Comparison of ENCODE assay signal across 31 cellular contexts in genomic region chr5:3140117-3140516, GRCh38.
"Had no signal": no experiment of that assay in that cellular context is flagged by ENCODE, and none has a peak within 500 bp of the region (broad histone marks: within the 10 kb centered on the region; RNA-seq: fewer than 3 reads in every experiment).

No MANE protein-coding gene starts in this region.

- H3K36me3 ChIP-seq: adrenal gland, brain microvascular endothelial cell, breast epithelium, WERI-Rb-1 had no signal

- H3K9me3 ChIP-seq: adrenal gland, body of pancreas, breast epithelium had no signal

- H3K27me3 ChIP-seq: adrenal gland, body of pancreas, brain microvascular endothelial cell, breast epithelium had no signal

- H3K4me3 ChIP-seq: adrenal gland, body of pancreas, breast epithelium had no signal

- ATAC-seq: activated CD4-positive, alpha-beta T cell treated with anti-CD3 and anti-CD28 coated beads for 36 hours; activated CD4-positive, CD25-positive, alpha-beta regulatory T cell treated with anti-CD3 and anti-CD28 coated beads, Interleukin-2, amount 50 U/mL, for 24 hours; activated CD8-positive, alpha-beta memory T cell treated with anti-CD3 and anti-CD28 coated beads, Interleukin-2, amount 10 ng/mL, durations not matched to agents 7 days and 5 days; activated CD8-positive, alpha-beta T cell treated with anti-CD3 and anti-CD28 coated beads, Interleukin-2, amount 10 ng/mL, durations not matched to agents 7 days and 5 days; activated naive CD4-positive, alpha-beta T cell treated with anti-CD3 and anti-CD28 coated beads, Interleukin-2, amount 50 U/mL, for 72 hours; body of pancreas; T-helper 17 cell had no signal

- H3K4me1 ChIP-seq: adrenal gland, body of pancreas, breast epithelium had no signal

- DNase-seq: activated CD4-positive, alpha-beta memory T cell treated with anti-CD3 and anti-CD28 coated beads, Interleukin-2, amount 10 ng/mL, durations not matched to agents 7 days and 5 days; activated CD4-positive, alpha-beta T cell treated with anti-CD3 and anti-CD28 coated beads for 1 hour; activated CD4-positive, alpha-beta T cell treated with anti-CD3 and anti-CD28 coated beads for 36 hours; activated CD4-positive, alpha-beta T cell treated with anti-CD3 and anti-CD28 coated beads for 48 hours; activated CD4-positive, alpha-beta T cell treated with anti-CD3 and anti-CD28 coated beads, Interleukin-2, amount 10 ng/mL, durations not matched to agents 7 days and 5 days; activated CD4-positive, alpha-beta T cell treated with anti-CD3 and anti-CD28 coated beads, Interleukin-2, amount 50 U/mL, for 48 hours; activated CD4-positive, CD25-positive, alpha-beta regulatory T cell; activated CD8-positive, alpha-beta memory T cell treated with anti-CD3 and anti-CD28 coated beads for 24 hours; activated CD8-positive, alpha-beta memory T cell treated with anti-CD3 and anti-CD28 coated beads, Interleukin-2, amount 10 ng/mL, durations not matched to agents 7 days and 5 days; activated CD8-positive, alpha-beta memory T cell treated with anti-CD3 and anti-CD28 coated beads, Interleukin-2, amount 50 U/mL, for 48 hours; activated CD8-positive, alpha-beta T cell treated with anti-CD3 and anti-CD28 coated beads, Interleukin-2, amount 10 ng/mL, durations not matched to agents 7 days and 5 days; activated effector memory CD4-positive, alpha-beta T cell treated with Interleukin-2 at 50 U/mL for 16 hours; activated gamma-delta T cell; activated naive CD4-positive, alpha-beta T cell treated with anti-CD3 and anti-CD28 coated beads for 36 hours; activated naive CD4-positive, alpha-beta T cell treated with anti-CD3 and anti-CD28 coated beads, Interleukin-2, amount 50 U/mL, for 16 hours; activated naive CD8-positive, alpha-beta T cell treated with anti-CD3 and anti-CD28 coated beads for 36 hours; activated T-cell treated with anti-CD3 and anti-CD28 coated beads, Interleukin-2, amount 50 U/mL, for 24 hours; activated T-cell treated with anti-CD3 and anti-CD28 coated beads, Interleukin-2, amount 50 U/mL, for 48 hours; amniotic stem cell; aorta; body of pancreas; brain microvascular endothelial cell; central memory CD4-positive, alpha-beta T cell; T-cell; T-helper 17 cell; T1000; WERI-Rb-1 had no signal

- H3K27ac ChIP-seq: adrenal gland, body of pancreas, brain microvascular endothelial cell, breast epithelium, WERI-Rb-1 had no signal
